Comparison of ENCODE assay signal across 1 cellular context in the genomic region with DNA sequence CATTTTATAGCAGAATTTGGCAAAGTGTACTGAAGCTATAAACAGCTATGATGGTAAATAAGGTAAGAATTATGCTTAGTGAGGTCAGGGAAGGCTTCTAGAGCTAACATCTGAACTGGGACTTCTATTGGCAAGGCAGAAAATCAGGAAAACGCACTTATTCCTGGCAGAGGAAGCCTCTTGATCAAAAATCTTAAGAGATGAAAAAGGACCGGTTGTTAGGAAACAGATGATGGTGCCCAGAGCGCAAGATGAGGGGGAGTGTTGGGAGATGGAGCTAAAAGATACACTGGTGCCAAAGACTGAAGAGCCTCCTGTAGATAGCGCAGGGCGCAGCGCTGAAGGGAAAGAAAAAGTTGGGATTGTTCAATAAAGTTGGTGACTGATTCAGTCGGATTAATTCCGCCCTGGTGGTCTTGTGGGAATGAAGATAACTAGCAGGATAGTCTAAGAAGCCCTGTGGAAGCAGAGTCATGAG.
TF ChIP-seq lines count a peak whose summit lies in the region.

No MANE protein-coding gene starts in this region.

TF ChIP-seq in endothelial cell of umbilical vein, 7 proteins besides CTCF, POLR2A, EP300 and RAD21 (continued from another document):
- no peak for TF ChIP-seq MYC (IDR thresholded peaks at IDR 0.05; ENCODE audit: low read depth, low read length)
TF ChIP-seq in endothelial cell of umbilical vein: peak in this region for 0.
